ENCODE assay signal across 3 cellular contexts in genomic region chr12:85669911-85670310, GRCh38.
"Had no signal": no experiment of that assay in that cellular context is flagged by ENCODE, and none has a peak within 500 bp of the region (broad histone marks: within the 10 kb centered on the region; RNA-seq: fewer than 3 reads in every experiment).

No MANE protein-coding gene starts in this region.

- H3K4me3 ChIP-seq: GM12878 had no signal

- DNase-seq: GDM1, GF-D8 had no signal

- ATAC-seq: GM12878 had no signal
